Comparison of ENCODE assay signal across 8 cellular contexts in genomic region chr1:52551476-52552235, GRCh38. TPM values are rescaled to one million over a fixed set of nuclear protein-coding genes. Genes with fewer than 3 reads are reported as not detected.
A peak's percentile ranks its signal among the peaks of the same experiment; 100 is the strongest.
DNase-seq lines count a peak whose midpoint lies in the region; ATAC-seq and FAIRE-seq lines count a peak whose summit lies in the region.

No MANE protein-coding gene starts in this region.

- no peak overlapping the region for H4K91ac ChIP-seq in neuronal stem cell (ENCODE audit: low read depth, low read length, poor library complexity)

- H3K4ac ChIP-seq in neuronal stem cell (ENCODE audit: low read length), result no peak overlapping the region

- DNase-seq in DMS153 (lab: John Stamatoyannopoulos, UW), result peak; percentile 0
- DNase-seq in MG63, result peak; percentile 25
- DNase-seq in activated CD4-positive, alpha-beta T cell treated with anti-CD3 and anti-CD28 coated beads, Interleukin-2, amount 50 U/mL, for 1 hour, result peak; percentile 37
- peak; percentile 29 for DNase-seq in neuronal stem cell (ENCODE audit: low spot score)
- DNase-seq in frontal cortex (ENCODE audit: low spot score in 2 of 2), result no peak

- H3K79me1 ChIP-seq in neuronal stem cell (ENCODE audit: low read depth, low read length), result peaks cover 2% of the 10 kb centered on the region

- ATAC-seq in GM21619 (IDR thresholded peaks at IDR 0.05; ENCODE audit: unreplicated experiment), result no peak
- no peak for ATAC-seq in HG02981 (IDR thresholded peaks at IDR 0.05; ENCODE audit: unreplicated experiment)

- H4K8ac ChIP-seq in neuronal stem cell (ENCODE audit: low read depth, low read length), result no peak overlapping the region

- no peak overlapping the region for H2BK120ac ChIP-seq in neuronal stem cell (ENCODE audit: low read depth, low read length)

- no peak overlapping the region for H3K18ac ChIP-seq in neuronal stem cell (ENCODE audit: low read length)

- peak overlapping the region; percentile 48 for H3K4me2 ChIP-seq in neuronal stem cell (ENCODE audit: insufficient read depth, low read length, poor library complexity, severe bottlenecking)

- H2AFZ ChIP-seq in neuronal stem cell (ENCODE audit: low read length), result peak overlapping the region; percentile 90

- no peak overlapping the region for H2AK5ac ChIP-seq in neuronal stem cell (ENCODE audit: low read depth, low read length)

- no peaks in the 10 kb centered on the region for H3K36me3 ChIP-seq in MG63
- no peaks in the 10 kb centered on the region for H3K36me3 ChIP-seq in esophagus (ENCODE audit: control insufficient read depth in 2 of 2, insufficient read depth in 2 of 2, low read length in 1 of 2)
- H3K36me3 ChIP-seq in neuronal stem cell (replicated peaks in 1 of 2; ENCODE audit: control insufficient read depth in 2 of 2, insufficient read depth in 2 of 2, low read length in 2 of 2), result no peaks in the 10 kb centered on the region

- no peaks in the 10 kb centered on the region for H3K4me1 ChIP-seq in esophagus (ENCODE audit: control insufficient read depth in 2 of 2, insufficient read depth in 2 of 2, low read length in 1 of 2)
- peaks cover 8 to 17% of the 10 kb centered on the region in 2 donors for H3K4me1 ChIP-seq in neuronal stem cell (ENCODE audit: control insufficient read depth in 2 of 2, insufficient read depth in 1 of 2, low read depth in 1 of 2, low read length in 2 of 2)

- no peak overlapping the region for H3K9ac ChIP-seq in neuronal stem cell (ENCODE audit: low read depth, low read length, poor library complexity)

- no peaks in the 10 kb centered on the region for H3K9me3 ChIP-seq in MG63
- no peaks in the 10 kb centered on the region for H3K9me3 ChIP-seq in esophagus (ENCODE audit: control insufficient read depth in 2 of 2, insufficient read depth in 1 of 2, low read depth in 1 of 2, low read length in 1 of 2)
- H3K9me3 ChIP-seq in neuronal stem cell (replicated peaks in 1 of 2; ENCODE audit: control insufficient read depth in 2 of 2, insufficient read depth in 1 of 2, low read depth in 1 of 2, low read length in 2 of 2), result peaks cover 0 to 10% of the 10 kb centered on the region in 2 donors

- H3K23ac ChIP-seq in neuronal stem cell (ENCODE audit: low read depth, low read length, poor library complexity), result no peak overlapping the region

- 4 to 5% methylated on average over 20 of the region's 20 CpGs for WGBS in esophagus, 2 donors
- no CpG with 5 or more reads among the region's 20 CpGs for WGBS in neuronal stem cell (ENCODE audit: extremely low coverage in 2 of 2, insufficient read length in 2 of 2, insufficient replicate concordance in 1 of 2), 2 donors

- no peak overlapping the region for H2BK5ac ChIP-seq in neuronal stem cell (ENCODE audit: low read length)

- no peak overlapping the region for H3K14ac ChIP-seq in neuronal stem cell (ENCODE audit: low read length)

- no peak for FAIRE-seq in frontal cortex (lab: Jason Lieb, UNC)

- H3K27ac ChIP-seq in esophagus (ENCODE audit: low read depth in 2 of 2, low read length in 1 of 2), result peak overlapping the region; percentile 89 to 97
- H3K27ac ChIP-seq in neuronal stem cell (replicated peaks; ENCODE audit: low read length), result no peak overlapping the region

- H3K4me3 ChIP-seq in MG63 (peak overlapping the region; percentile 94), esophagus (ENCODE audit: low read depth in 1 of 2, low read length in 2 of 2) (peak overlapping the region; percentile 84 to 99), neuronal stem cell (ENCODE audit: low read length in 2 of 2) (peak overlapping the region; percentile 74 to 97)

- H2BK12ac ChIP-seq in neuronal stem cell (ENCODE audit: low read length), result no peak overlapping the region

- H3K27me3 ChIP-seq in MG63 (no peaks in the 10 kb centered on the region), esophagus (ENCODE audit: control insufficient read depth in 1 of 2, insufficient read depth in 2 of 2, low read length in 2 of 2) (no peaks in the 10 kb centered on the region), neuronal stem cell (ENCODE audit: control insufficient read depth in 3 of 3, insufficient read depth in 3 of 3, low read depth in 1 of 3, low read length in 3 of 3) (no peaks in the 10 kb centered on the region)

- no peak overlapping the region for H2BK15ac ChIP-seq in neuronal stem cell (ENCODE audit: low read length)

RNA-seq across cellular contexts. Expression of gene TUT4, which starts 1.2 kb away (rescaled TPM):
- total RNA-seq in MG63 (2014; rRNA removed; shearing (Covaris generic); ENCODE audit: low replicate concordance), result 10.9 and 60.2 TPM in 2 replicates
- 10 to 100 TPM; 14.5 to 15.4 TPM for polyA plus RNA-seq in esophagus
- 78.9 TPM for polyA plus RNA-seq in neuronal stem cell (2013, experiment 1 of 2)
- polyA plus RNA-seq in neuronal stem cell (2013, experiment 2 of 2), result 80.6 TPM
- total RNA-seq in frontal cortex, result 130 TPM

RNA-seq across cellular contexts. Expression of gene GPX7, which starts 50.5 kb away (rescaled TPM):
- 21.2 and 22.5 TPM in 2 replicates for total RNA-seq in MG63 (2014; rRNA removed; shearing (Covaris generic); ENCODE audit: low replicate concordance)
- 1 to 10 TPM; 2.4 to 3.8 TPM for polyA plus RNA-seq in esophagus
- polyA plus RNA-seq in neuronal stem cell (2013, experiment 1 of 2), result 40.1 TPM
- 39.9 TPM for polyA plus RNA-seq in neuronal stem cell (2013, experiment 2 of 2)
- total RNA-seq in frontal cortex, result 29.3 TPM

Comparison
In these comparisons a context has a peak if more than half of its experiments do, and no peak if none do; other contexts are left out.
1. DNase-seq: peak in DMS153 (single experiment), MG63 (single experiment), activated CD4-positive, alpha-beta T cell treated with anti-CD3 and anti-CD28 coated beads, Interleukin-2, amount 50 U/mL, for 1 hour (single experiment) and neuronal stem cell (single experiment); none in frontal cortex (0 of 2).
2. Peak in every context shown above with its lines, with median percentiles within 50 percentile points of each other: H3K4me3 ChIP-seq.